In the genomic region with DNA sequence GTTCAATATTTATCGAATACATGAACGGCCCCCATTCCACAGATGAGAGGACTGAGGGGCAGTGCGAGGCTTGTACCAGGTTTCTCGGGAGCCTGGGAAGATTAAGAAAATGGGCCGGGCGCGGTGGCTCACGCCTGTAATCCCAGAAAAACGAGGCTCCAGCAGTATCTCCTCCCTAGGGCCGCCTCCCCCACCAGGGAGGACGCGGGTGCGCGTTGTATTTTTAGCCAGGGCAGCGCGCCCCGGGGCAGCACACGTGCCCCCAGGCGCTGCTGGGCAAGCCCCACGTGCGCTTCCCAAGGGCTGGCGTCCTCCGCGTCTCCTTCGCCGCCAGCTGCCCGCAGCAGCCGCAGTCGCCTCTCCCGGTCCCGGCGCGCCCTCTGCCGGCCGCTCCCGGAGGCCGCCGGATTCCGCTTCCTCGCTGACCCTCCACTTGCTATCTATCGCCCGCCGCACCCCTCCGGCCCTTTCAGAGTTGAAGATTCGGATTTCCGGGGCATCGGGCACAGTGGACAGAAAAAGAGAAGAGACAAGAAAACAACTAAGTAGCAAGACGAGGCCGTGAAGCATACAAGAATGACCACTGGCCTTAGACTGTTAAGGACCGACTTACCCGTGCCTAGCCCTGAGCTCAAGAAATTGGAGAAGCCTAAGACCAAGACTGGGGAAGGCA, we compare ENCODE assay signal across 8 cellular contexts. TPM values are rescaled to one million over a fixed set of nuclear protein-coding genes. Genes with fewer than 3 reads are reported as not detected.
DNase-seq lines count a peak whose midpoint lies in the region; ATAC-seq, FAIRE-seq and TF ChIP-seq lines count a peak whose summit lies in the region.

No MANE protein-coding gene starts in this region.

- ATAC-seq in left lung (peak; percentile 94), HG03521 (IDR thresholded peaks at IDR 0.05; ENCODE audit: unreplicated experiment) (no peak)

- peaks cover 13 to 33% of the 10 kb centered on the region in 2 donors for H3K4me1 ChIP-seq in left lung

- H3K36me3 ChIP-seq in left lung: no peaks in the 10 kb centered on the region

- peak; percentile 51 for FAIRE-seq in GM19239 (lab: Jason Lieb, UNC)

- H3K27ac ChIP-seq in coronary artery (peak overlapping the region; percentile 32 to 48), left lung (no peak overlapping the region)

- intact Hi-C loops in left lung (cut with DNase I): loop anchor here (10.0 kb wide), 1 partner anchor 252 kb away; a partner anchor contains a TSS

- TF ChIP-seq CTCF in coronary artery (IDR thresholded peaks at IDR 0.05): peak; percentile 98
- peak; percentile 86 to 95 for TF ChIP-seq CTCF in left lung (IDR thresholded peaks at IDR 0.05)

- H3K9me3 ChIP-seq in left lung: no peaks in the 10 kb centered on the region

- H3K27me3 ChIP-seq in left lung: peaks cover 26 to 66% of the 10 kb centered on the region in 2 donors

- DNase-seq in AG08396 (ENCODE audit: low spot score) (peak; percentile 93), GM19239 (ENCODE audit: insufficient read length, low spot score) (peak; percentile 85), NCI-H2227 treated with DMSO at 0.1 percent for 48 hours (lab: John Stamatoyannopoulos, UW) (peak; percentile 49), coronary artery (ENCODE audit: low spot score) (peak; percentile 85), left lung (peak; percentile 76 to 98)
- peak; percentile 85 for DNase-seq in activated CD4-positive, CD25-positive, alpha-beta regulatory T cell treated with anti-CD3 and anti-CD28 coated beads, Interleukin-2, amount 50 U/mL, for 72 hours
- peak; percentile 71 for DNase-seq in stimulated activated CD4-positive, alpha-beta T cell treated with anti-CD3 and anti-CD28 coated beads, Interleukin-4, amount 100 ng/mL, for 1 hour

- peak overlapping the region; percentile 55 for H3K4me3 ChIP-seq in coronary artery
- no peak overlapping the region for H3K4me3 ChIP-seq in left lung

RNA-seq across cellular contexts. Expression of a gene that starts 1.9 kb away (rescaled TPM):
- total RNA-seq in left lung: under 1 TPM; 0.37 to 0.67 TPM

RNA-seq across cellular contexts. Expression of a gene that starts 11.1 kb away (rescaled TPM):
- 100 to 1,000 TPM; 307 to 622 TPM for total RNA-seq in left lung

RNA-seq across cellular contexts. Expression of a gene that starts 14.8 kb away (rescaled TPM):
- total RNA-seq in left lung: under 1 TPM; 0.60 to 0.85 TPM

RNA-seq across cellular contexts. Expression of a gene that starts 18.8 kb away (rescaled TPM):
- 10 to 100 TPM; 48.2 to 54.9 TPM for total RNA-seq in left lung

RNA-seq across cellular contexts. Expression of a gene that starts 32.8 kb away (rescaled TPM):
- 10 to 100 TPM; 27.8 to 35.2 TPM for total RNA-seq in left lung

Comparison
In these comparisons a context has a peak if more than half of its experiments do, and no peak if none do; other contexts are left out.
1. H3K27ac ChIP-seq: peak in coronary artery (2 of 2); none in left lung (0 of 2).
2. Peak in every context shown above with its lines, with median percentiles within 50 percentile points of each other: DNase-seq.